In genomic region chr16:89934611-89935553, GRCh38 we compare ENCODE assay signal across 18 cellular contexts. TPM values are rescaled to one million over a fixed set of nuclear protein-coding genes. Genes with fewer than 3 reads are reported as not detected.
DNase-seq lines count a peak whose midpoint lies in the region; ATAC-seq and TF ChIP-seq lines count a peak whose summit lies in the region.
"Had no signal": no experiment of that assay in that cellular context is flagged by ENCODE, and none has a peak within 500 bp of the region (broad histone marks: within the 10 kb centered on the region; RNA-seq: fewer than 3 reads in every experiment).

No MANE protein-coding gene starts in this region.

- H3K4me1 ChIP-seq in IMR-90 (ENCODE audit: control insufficient read depth, insufficient read depth, low read length) (no peaks in the 10 kb centered on the region), mesenchymal stem cell (ENCODE audit: control insufficient read depth, insufficient read depth, low read depth, low read length) (peaks cover 4% of the 10 kb centered on the region), osteoblast (ENCODE audit: insufficient read depth, low read length) (no peaks in the 10 kb centered on the region), SK-N-SH (ENCODE audit: control insufficient read depth in 1 of 2, insufficient read depth in 2 of 2, low read depth in 1 of 2, low read length in 1 of 2) (no peaks in the 10 kb centered on the region)

- H3K4me2 ChIP-seq in IMR-90 (ENCODE audit: low read depth, low read length), result no peak overlapping the region
- H3K4me2 ChIP-seq in mesenchymal stem cell (ENCODE audit: low read length, poor library complexity, severe bottlenecking), result no peak overlapping the region
- H3K4me2 ChIP-seq in osteoblast (ENCODE audit: insufficient read depth, low read length), result no peak overlapping the region
- H3K4me2 ChIP-seq in SK-N-SH, result no peak overlapping the region

- no peaks in the 10 kb centered on the region for H3K4me1 Mint-ChIP-seq in chondrocyte (ENCODE audit: low read depth)

- dilution Hi-C loops in IMR-90 (cut with HindIII; ENCODE audit: low sequenced_read_pairs, unreplicated experiment), result no loop called here

- no peak overlapping the region for H2AK9ac ChIP-seq in IMR-90 (replicated peaks; ENCODE audit: low read depth, low read length, poor library complexity)

- H3K79me1 ChIP-seq in IMR-90 (ENCODE audit: low read depth in 1 of 2, low read length in 2 of 2), result peaks cover 7 to 24% of the 10 kb centered on the region in 2 experiments; a peak in 2 of 4 replicates
- H3K79me1 ChIP-seq in mesenchymal stem cell (replicated peaks; ENCODE audit: low read length, poor library complexity, severe bottlenecking), result peaks cover 19% of the 10 kb centered on the region

- peaks cover 29% of the 10 kb centered on the region for H3K36me3 Mint-ChIP-seq in chondrocyte (ENCODE audit: low read depth)

- H3K27me3 Mint-ChIP-seq in chondrocyte (ENCODE audit: low read depth), result no peaks in the 10 kb centered on the region

- H3K4me3 ChIP-seq in IMR-90 (ENCODE audit: insufficient read depth, low read depth, low read length) (no peak overlapping the region), mesenchymal stem cell (ENCODE audit: insufficient read depth in 1 of 2, low read depth in 1 of 2, low read length in 2 of 2) (no peak overlapping the region), osteoblast (ENCODE audit: insufficient read depth, low read length) (no peak overlapping the region), SK-N-SH (ENCODE audit: low read depth in 2 of 2, low read length in 1 of 2) (peak overlapping the region in 1 of 2 experiments; percentile 22; a peak in 1 of 4 replicates)
- H3K4me3 ChIP-seq: GM23248 had no signal

- no peak overlapping the region for H4K5ac ChIP-seq in IMR-90 (ENCODE audit: low read depth, low read length)

- intact Hi-C loops in IMR-90 (cut with micrococcal nuclease), result no loop called here

- no peak overlapping the region for H2BK12ac ChIP-seq in mesenchymal stem cell (ENCODE audit: low read length in 2 of 2)

- peaks cover 22% of the 10 kb centered on the region for H3F3A ChIP-seq in SK-N-SH (replicated peaks; ENCODE audit: insufficient read depth)

- H3K9me2 ChIP-seq in SK-N-SH, result no peaks in the 10 kb centered on the region

- H3K23ac ChIP-seq in IMR-90 (ENCODE audit: low read depth, low read length) (no peak overlapping the region), mesenchymal stem cell (ENCODE audit: low read length in 2 of 2) (no peak overlapping the region)

- H3K4ac ChIP-seq in IMR-90 (ENCODE audit: low read depth, low read length) (no peak overlapping the region), mesenchymal stem cell (ENCODE audit: low read depth in 1 of 2, low read length in 2 of 2) (no peak overlapping the region)

- H4K8ac ChIP-seq in IMR-90 (ENCODE audit: low read depth in 2 of 2, low read length in 2 of 2) (no peak overlapping the region), mesenchymal stem cell (ENCODE audit: low read length) (peak overlapping the region; percentile 32)

- TF ChIP-seq CTCF in IMR-90 (conservative IDR thresholded peaks at IDR 0.05; ENCODE audit: low read depth, low read length) (no peak), chondrocyte (IDR thresholded peaks at IDR 0.05) (no peak), osteoblast (IDR thresholded peaks at IDR 0.05; ENCODE audit: extremely low read depth, low read depth, low read length) (no peak), omental fat pad (IDR thresholded peaks at IDR 0.05) (no peak), SK-N-SH (IDR thresholded peaks at IDR 0.05) (no peak)

- WGBS in IMR-90 (ENCODE audit: extremely low coverage in 2 of 2, insufficient read length in 1 of 2), 2 experiments, result 96% methylated on average over 40 of the region's 61 CpGs; no CpG with 5 or more reads in 1 of the 2 experiments
- 97% methylated on average over 61 of the region's 61 CpGs for WGBS in mesenchymal stem cell
- 96% methylated on average over 50 of the region's 61 CpGs for WGBS in SK-N-SH (ENCODE audit: low lambda C conversion rate)

- peaks cover 59% of the 10 kb centered on the region for H3K36me3 ChIP-seq in IMR-90 (ENCODE audit: control insufficient read depth, insufficient read depth, low read length)
- H3K36me3 ChIP-seq in mesenchymal stem cell (ENCODE audit: control insufficient read depth in 1 of 2, insufficient read depth in 2 of 2, low read depth in 1 of 2, low read length in 2 of 2), result peaks cover 68 to 72% of the 10 kb centered on the region in 2 experiments
- H3K36me3 ChIP-seq in osteoblast (ENCODE audit: insufficient read depth, low read length), result peaks cover 44% of the 10 kb centered on the region
- H3K36me3 ChIP-seq in SK-N-SH (replicated peaks in 1 of 2; ENCODE audit: control insufficient read depth in 1 of 2, insufficient read depth in 2 of 2, low read length in 1 of 2), result peaks cover 45 to 55% of the 10 kb centered on the region in 2 experiments

- no peak overlapping the region for H3K18ac ChIP-seq in IMR-90 (ENCODE audit: low read depth, low read length)
- no peak overlapping the region for H3K18ac ChIP-seq in mesenchymal stem cell (ENCODE audit: low read depth in 1 of 2, low read length in 2 of 2)

- H3K9me1 ChIP-seq in IMR-90 (ENCODE audit: insufficient read depth, low read length), result peaks cover 11% of the 10 kb centered on the region; the same call in 1 of the 2 replicates

- H3K56ac ChIP-seq in IMR-90 (ENCODE audit: extremely low read depth, insufficient read depth, low read length), result no peak overlapping the region

- H3K9ac ChIP-seq in IMR-90 (ENCODE audit: low read depth, low read length) (no peak overlapping the region), mesenchymal stem cell (ENCODE audit: low read length) (no peak overlapping the region), SK-N-SH (no peak overlapping the region)
- H3K9ac ChIP-seq: GM23248 had no signal

- H4K91ac ChIP-seq in IMR-90 (ENCODE audit: insufficient read depth, low read depth, low read length) (no peak overlapping the region), mesenchymal stem cell (ENCODE audit: low read length) (no peak overlapping the region)

- TF ChIP-seq EP300 in SK-N-SH (IDR thresholded peaks at IDR 0.05; ENCODE audit: borderline replicate concordance in 1 of 2, low read depth in 1 of 2, low read length in 1 of 2), result no peak

- H2BK20ac ChIP-seq in IMR-90 (ENCODE audit: low read depth, low read length), result no peak overlapping the region

- ATAC-seq in IMR-90 (ENCODE audit: low read depth) (no peak), omental fat pad (ENCODE audit: low FRiP score) (no peak), GM19328 (IDR thresholded peaks at IDR 0.05; ENCODE audit: unreplicated experiment) (no peak)

- no peaks in the 10 kb centered on the region for H3K9me3 Mint-ChIP-seq in chondrocyte (ENCODE audit: low read depth)
- H3K9me3 Mint-ChIP-seq: CD4-positive, alpha-beta T cell had no signal

- no peak for TF ChIP-seq RAD21 in IMR-90 (IDR thresholded peaks at IDR 0.05; ENCODE audit: low read length)
- TF ChIP-seq RAD21 in SK-N-SH (IDR thresholded peaks at IDR 0.05; ENCODE audit: low read length), result no peak

- no peak overlapping the region for H2BK120ac ChIP-seq in IMR-90 (ENCODE audit: low read depth, low read length)
- no peak overlapping the region for H2BK120ac ChIP-seq in mesenchymal stem cell (ENCODE audit: low read depth, low read length)

- no peak overlapping the region for H3K27ac Mint-ChIP-seq in chondrocyte (ENCODE audit: unreplicated experiment)
- H3K27ac Mint-ChIP-seq: CD4-positive, alpha-beta T cell had no signal

- H2AFZ ChIP-seq in IMR-90 (replicated peaks; ENCODE audit: low read length, poor library complexity), result no peak overlapping the region
- no peak overlapping the region for H2AFZ ChIP-seq in mesenchymal stem cell (ENCODE audit: low read depth, low read length)
- H2AFZ ChIP-seq in osteoblast (ENCODE audit: low read length), result no peak overlapping the region
- H2AFZ ChIP-seq in SK-N-SH (ENCODE audit: low read depth), result no peak overlapping the region
- H2AFZ ChIP-seq: GM23248 had no signal

- CTCF ChIA-PET in IMR-90 (lab: Yijun Ruan, JAX) (no interaction called here), SK-N-SH (lab: Yijun Ruan, JAX) (interaction anchor here (1.0 kb wide), 1 partner anchor 14 kb away, joined by 3 read pairs; the partner anchor contains the start of gene DEF8)

- DNase-seq in IMR-90 (no peak), chondrocyte (ENCODE audit: low spot score) (peak; percentile 92), mesenchymal stem cell (no peak), osteoblast (ENCODE audit: insufficient read length, low spot score, missing footprints) (peak; percentile 29), omental fat pad (ENCODE audit: low spot score) (no peak), SK-N-SH (no peak), NCI-H187 (lab: John Stamatoyannopoulos, UW) (no peak)
- DNase-seq: ACHN; AML-193; Caco-2; CD4-positive, alpha-beta T cell; DMS79; GF-D8; GM23248; HCEC 1CT; KG1 had no signal

- H4K20me1 ChIP-seq in IMR-90 (ENCODE audit: insufficient read depth, low read length) (peaks cover 32% of the 10 kb centered on the region), osteoblast (ENCODE audit: insufficient read depth, low read length) (peaks cover 36% of the 10 kb centered on the region), SK-N-SH (ENCODE audit: insufficient read depth) (peaks cover 62% of the 10 kb centered on the region)

- no peak for TF ChIP-seq POLR2A in IMR-90 (IDR thresholded peaks at IDR 0.05; ENCODE audit: low read depth, low read length)

- H3K9me3 ChIP-seq in IMR-90 (ENCODE audit: control insufficient read depth, insufficient read depth, low read length), result no peaks in the 10 kb centered on the region
- no peaks in the 10 kb centered on the region for H3K9me3 ChIP-seq in mesenchymal stem cell (ENCODE audit: control insufficient read depth, low read length)
- H3K9me3 ChIP-seq in osteoblast (ENCODE audit: low read depth, low read length), result no peaks in the 10 kb centered on the region
- H3K9me3 ChIP-seq in SK-N-SH, result no peaks in the 10 kb centered on the region
- H3K9me3 ChIP-seq: Caco-2 had no signal

- in situ Hi-C loops in IMR-90 (cut with MboI; ENCODE audit: low sequenced_read_pairs), result no loop called here

- peaks cover 11% of the 10 kb centered on the region for H3K79me2 ChIP-seq in osteoblast (ENCODE audit: insufficient read depth, low read length)
- H3K79me2 ChIP-seq in SK-N-SH (ENCODE audit: insufficient read depth), result peaks cover 28% of the 10 kb centered on the region

- POLR2A ChIA-PET in IMR-90 (lab: Charles Lee; ENCODE audit: unreplicated experiment) (no interaction called here), SK-N-SH (lab: Yijun Ruan, JAX) (interaction anchor here (2.5 kb wide), 1 partner anchor 10 kb away, joined by 11 read pairs; no protein-coding TSS in a partner anchor)

- H2BK15ac ChIP-seq in IMR-90 (ENCODE audit: low read depth, low read length) (no peak overlapping the region), mesenchymal stem cell (ENCODE audit: low read depth, poor library complexity, severe bottlenecking) (no peak overlapping the region)

- H3K14ac ChIP-seq in IMR-90 (replicated peaks; ENCODE audit: low read depth, low read length) (no peak overlapping the region), mesenchymal stem cell (ENCODE audit: low read length in 2 of 2) (no peak overlapping the region)

- H3K4me3 Mint-ChIP-seq in chondrocyte (ENCODE audit: unreplicated experiment), result no peak overlapping the region
- H3K4me3 Mint-ChIP-seq: CD4-positive, alpha-beta T cell had no signal

- H2AK5ac ChIP-seq in IMR-90 (ENCODE audit: low read depth, low read length) (no peak overlapping the region), mesenchymal stem cell (ENCODE audit: low read length, severe bottlenecking) (no peak overlapping the region)

- BruUV-seq in IMR-90 (replicated peaks; lab: Mats Ljungman, UMichigan), result TSS peak; percentile 80

- H3K27ac ChIP-seq in IMR-90 (ENCODE audit: insufficient read depth, low read length), result no peak overlapping the region
- no peak overlapping the region for H3K27ac ChIP-seq in mesenchymal stem cell (ENCODE audit: low read length, poor library complexity, severe bottlenecking)
- H3K27ac ChIP-seq in osteoblast (ENCODE audit: low read depth, low read length), result no peak overlapping the region
- H3K27ac ChIP-seq in SK-N-SH (ENCODE audit: low read depth in 2 of 2, low read length in 1 of 2), result peak overlapping the region in 1 of 2 experiments; percentile 12; a peak in 1 of 4 replicates
- H3K27ac ChIP-seq: C4-2B, GM23248 had no signal

- H2BK5ac ChIP-seq in IMR-90 (ENCODE audit: low read depth, low read length, poor library complexity, severe bottlenecking) (no peak overlapping the region), mesenchymal stem cell (ENCODE audit: low read depth, low read length, poor library complexity, severe bottlenecking) (no peak overlapping the region)

- H3K27me3 ChIP-seq in IMR-90 (ENCODE audit: control insufficient read depth, insufficient read depth, low read length) (no peaks in the 10 kb centered on the region), mesenchymal stem cell (ENCODE audit: control insufficient read depth in 1 of 2, insufficient read depth in 1 of 2, low read length in 2 of 2) (no peaks in the 10 kb centered on the region), osteoblast (ENCODE audit: insufficient read depth, low read length) (no peaks in the 10 kb centered on the region), SK-N-SH (ENCODE audit: insufficient read depth) (no peaks in the 10 kb centered on the region)

RNA-seq across cellular contexts. Expression of gene TUBB3, which starts 11.7 kb away (rescaled TPM):
- 311 and 337 TPM in 2 replicates for total RNA-seq in IMR-90 (2012; rRNA removed)
- 410 and 428 TPM in 2 replicates for polyA plus RNA-seq in IMR-90 (2012; rRNA removed)
- polyA plus RNA-seq in IMR-90 (2012; cell fraction: cytosol; rRNA removed), result 269 and 452 TPM in 2 replicates
- polyA plus RNA-seq in IMR-90 (2012; cell fraction: nucleus; rRNA removed; ENCODE audit: low replicate concordance), result 172 and 406 TPM in 2 replicates
- total RNA-seq in chondrocyte, result 97.1 to 117 TPM (median 104 TPM) in 3 replicates
- 136 TPM for polyA plus RNA-seq in mesenchymal stem cell (2013, experiment 1 of 2)
- 135 TPM for polyA plus RNA-seq in mesenchymal stem cell (2013, experiment 2 of 2)
- 166 and 239 TPM in 2 replicates for total RNA-seq in osteoblast
- total RNA-seq in omental fat pad, result 10 to 100 TPM in 2 of 4 donors, 1 to 10 TPM in 2; 2.8 to 34.9 (median 10.5) TPM
- polyA plus RNA-seq in SK-N-SH (2012; rRNA removed), result 375 and 428 TPM in 2 replicates
- 199 and 310 TPM in 2 replicates for polyA plus RNA-seq in SK-N-SH (2012; cell fraction: cytosol; rRNA removed)
- polyA plus RNA-seq in SK-N-SH (2012; cell fraction: nucleus; rRNA removed), result 384 TPM in 2 replicates

RNA-seq across cellular contexts. Expression of gene DEF8, which starts 13.7 kb away (rescaled TPM):
- total RNA-seq in IMR-90 (2012; rRNA removed) (129 and 134 TPM in 2 replicates), chondrocyte (69.0 to 77.4 TPM (median 70.4 TPM) in 3 replicates), osteoblast (48.6 and 48.9 TPM in 2 replicates), omental fat pad (10 to 100 TPM; 57.2 to 94.4 (median 80.6) TPM)
- polyA plus RNA-seq in IMR-90 (2012; rRNA removed) (141 and 160 TPM in 2 replicates), SK-N-SH (2012; rRNA removed) (112 and 119 TPM in 2 replicates)
- polyA plus RNA-seq in IMR-90 (2012; cell fraction: cytosol; rRNA removed), result 177 and 213 TPM in 2 replicates
- 286 and 445 TPM in 2 replicates for polyA plus RNA-seq in IMR-90 (2012; cell fraction: nucleus; rRNA removed; ENCODE audit: low replicate concordance)
- 68.5 TPM for polyA plus RNA-seq in mesenchymal stem cell (2013, experiment 1 of 2)
- polyA plus RNA-seq in mesenchymal stem cell (2013, experiment 2 of 2), result 65.6 TPM
- polyA plus RNA-seq in SK-N-SH (2012; cell fraction: cytosol; rRNA removed), result 64.2 and 86.4 TPM in 2 replicates
- 254 and 369 TPM in 2 replicates for polyA plus RNA-seq in SK-N-SH (2012; cell fraction: nucleus; rRNA removed)

RNA-seq across cellular contexts. Expression of gene MC1R, which starts 16.2 kb away (rescaled TPM):
- total RNA-seq in IMR-90 (2012; rRNA removed), result 3.8 and 4.4 TPM in 2 replicates
- polyA plus RNA-seq in IMR-90 (2012; rRNA removed), result 9.5 TPM in 2 replicates
- 3.3 and 6.2 TPM in 2 replicates for polyA plus RNA-seq in IMR-90 (2012; cell fraction: cytosol; rRNA removed)
- polyA plus RNA-seq in IMR-90 (2012; cell fraction: nucleus; rRNA removed; ENCODE audit: low replicate concordance), result 49.5 and 79.2 TPM in 2 replicates
- 3.2 to 7.9 TPM (median 4.2 TPM) in 3 replicates for total RNA-seq in chondrocyte
- polyA plus RNA-seq in mesenchymal stem cell (2013, experiment 1 of 2), result 5.5 TPM
- polyA plus RNA-seq in mesenchymal stem cell (2013, experiment 2 of 2), result 5.1 TPM
- 4.7 and 5.1 TPM in 2 replicates for total RNA-seq in osteoblast
- total RNA-seq in omental fat pad, result 1 to 10 TPM; 2.5 to 7.4 (median 6.0) TPM
- 11.1 and 12.7 TPM in 2 replicates for polyA plus RNA-seq in SK-N-SH (2012; rRNA removed)
- polyA plus RNA-seq in SK-N-SH (2012; cell fraction: cytosol; rRNA removed), result 2.7 and 4.6 TPM in 2 replicates
- 35.2 and 44.1 TPM in 2 replicates for polyA plus RNA-seq in SK-N-SH (2012; cell fraction: nucleus; rRNA removed)

Comparison
In these comparisons a context has a peak if more than half of its experiments do, and no peak if none do; other contexts are left out.
1. DNase-seq: peak in chondrocyte (single experiment) and osteoblast (single experiment); none in IMR-90 (single experiment), mesenchymal stem cell (single experiment), omental fat pad (single experiment), SK-N-SH (single experiment) and NCI-H187 (0 of 2).